8 cellular contexts compared by ENCODE assay signal in the genomic region with DNA sequence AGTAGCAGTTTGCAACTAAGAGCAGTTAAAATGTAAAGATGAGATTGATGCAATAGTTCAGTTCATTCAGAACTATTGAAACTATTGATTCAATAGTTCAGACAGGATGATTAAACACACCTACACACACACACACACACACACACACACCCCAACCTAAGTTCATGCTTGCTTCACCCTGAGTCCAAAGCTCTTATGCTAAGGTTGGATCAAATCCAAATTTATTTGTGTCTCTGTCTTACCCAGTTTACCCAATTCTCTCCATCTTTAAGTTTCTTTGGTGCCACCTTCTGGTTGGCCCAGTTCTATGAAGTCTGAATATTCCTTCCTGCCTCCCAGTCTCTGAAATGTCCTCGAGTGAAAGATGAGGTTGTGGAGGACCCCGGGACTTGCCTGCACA. TPM values are rescaled to one million over a fixed set of nuclear protein-coding genes. Genes with fewer than 3 reads are reported as not detected.
DNase-seq lines count a peak whose midpoint lies in the region; ATAC-seq and TF ChIP-seq lines count a peak whose summit lies in the region.

No MANE protein-coding gene starts in this region.

- no peak for ATAC-seq in GM19455 (IDR thresholded peaks at IDR 0.05; ENCODE audit: unreplicated experiment)

- H3K27ac ChIP-seq in AG04450 (ENCODE audit: low read depth, low read length) = no peak overlapping the region

- POLR2A ChIA-PET in AG04450 (lab: Yijun Ruan, JAX) = no interaction called here

- DNase-seq in AG04450 (ENCODE audit: low read depth, low spot score) = no peak
- DNase-seq in GM10266 (ENCODE audit: extremely low spot score) = no peak
- DNase-seq in NOMO-1 treated with DMSO at 0.1 percent for 48 hours (lab: John Stamatoyannopoulos, UW; ENCODE audit: unreplicated experiment) = peak; percentile 64
- peak; percentile 61 for DNase-seq in fibroblast of pulmonary artery (ENCODE audit: low read depth)
- DNase-seq in GM19240 (ENCODE audit: insufficient read length, low spot score) = no peak
- no peak for DNase-seq in 8988T
- DNase-seq in GM13976 (ENCODE audit: low spot score) = no peak

- peak; percentile 42 for TF ChIP-seq CTCF in AG04450 (IDR thresholded peaks at IDR 0.05; ENCODE audit: low read depth, low read length)
- TF ChIP-seq CTCF in GM10266 (IDR thresholded peaks at IDR 0.05; ENCODE audit: control insufficient read depth, insufficient read depth, low read depth, missing control alignments) = peak; percentile 43
- TF ChIP-seq CTCF in fibroblast of pulmonary artery (IDR thresholded peaks at IDR 0.05; ENCODE audit: low read length, missing control alignments) = peak; percentile 53
- TF ChIP-seq CTCF in GM13976 (IDR thresholded peaks at IDR 0.05; ENCODE audit: borderline replicate concordance, control extremely low read depth, extremely low read depth, insufficient read depth, missing control alignments) = no peak

- CTCF ChIA-PET in AG04450 (lab: Charles Lee) = interaction anchor here (0.6 to 6.7 kb wide), 14 partner anchors 8 to 465 kb away, joined by 3 to 57 read pairs (median 4); no protein-coding TSS in a partner anchor

- no peaks in the 10 kb centered on the region for H3K27me3 ChIP-seq in AG04450 (ENCODE audit: control insufficient read depth, insufficient read depth, low read length)

- no peaks in the 10 kb centered on the region; the same call in 1 of the 2 replicates for H3K9me3 ChIP-seq in AG04450 (ENCODE audit: control insufficient read depth, insufficient read depth, low read length)

- in situ Hi-C loops in GM13976 (cut with MboI; ENCODE audit: low sequenced_read_pairs, unreplicated experiment) = no loop called here

- no peak overlapping the region for H3K4me3 ChIP-seq in AG04450 (ENCODE audit: low read depth, low read length)
- H3K4me3 ChIP-seq in fibroblast of pulmonary artery (replicated peaks; ENCODE audit: low read depth, low read length) = no peak overlapping the region

RNA-seq across cellular contexts. Expression of a gene that starts 5.1 kb away (rescaled TPM):
- 14.7 and 17.9 TPM in 2 replicates for polyA plus RNA-seq in AG04450 (2011; rRNA removed)
- 6.0 and 8.5 TPM in 2 replicates for polyA minus RNA-seq in AG04450 (2011; rRNA and poly(A)+ RNA removed)

RNA-seq across cellular contexts. Expression of a gene that starts 25.9 kb away (rescaled TPM):
- polyA plus RNA-seq in AG04450 (2011; rRNA removed) = 0.63 and 1.2 TPM in 2 replicates
- 1.00 and 3.3 TPM in 2 replicates for polyA minus RNA-seq in AG04450 (2011; rRNA and poly(A)+ RNA removed)

Comparison
In these comparisons a context has a peak if more than half of its experiments do, and no peak if none do; other contexts are left out.
1. DNase-seq: peak in NOMO-1 treated with DMSO at 0.1 percent for 48 hours (single experiment) and fibroblast of pulmonary artery (single experiment); none in AG04450 (single experiment), GM10266 (single experiment), GM19240 (single experiment), 8988T (single experiment) and GM13976 (single experiment).